In the genomic region with DNA sequence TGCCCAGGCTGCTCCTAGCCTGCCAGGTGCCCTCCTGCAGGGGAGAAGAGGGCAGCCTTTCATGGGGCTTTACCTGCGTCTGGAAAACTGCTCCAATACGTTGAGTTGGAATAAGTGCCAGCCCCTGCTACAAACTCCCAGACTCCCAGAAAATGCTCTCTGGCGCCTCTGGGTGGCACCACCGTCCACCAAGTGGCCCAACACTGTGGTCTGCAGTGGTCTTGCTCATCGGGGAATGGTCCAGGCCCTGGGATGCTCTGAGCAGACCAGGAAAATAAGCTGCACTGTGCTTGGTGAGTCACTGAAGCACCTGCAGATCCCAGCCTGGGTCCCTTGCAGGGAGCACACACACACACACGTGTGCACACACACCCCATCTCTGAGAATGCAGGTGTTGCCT, we compare ENCODE assay signal across 8 cellular contexts. TPM values are rescaled to one million over a fixed set of nuclear protein-coding genes. Genes with fewer than 3 reads are reported as not detected.
A peak's percentile ranks its signal among the peaks of the same experiment; 100 is the strongest.
DNase-seq lines count a peak whose midpoint lies in the region; ATAC-seq, FAIRE-seq and TF ChIP-seq lines count a peak whose summit lies in the region.

No MANE protein-coding gene starts in this region.

- no peak for ATAC-seq in activated CD8-positive, alpha-beta T cell treated with anti-CD3 and anti-CD28 coated beads for 36 hours
- no peak for ATAC-seq in omental fat pad (ENCODE audit: low FRiP score)
- ATAC-seq in HG03521 (IDR thresholded peaks at IDR 0.05; ENCODE audit: unreplicated experiment) = no peak

- H3K4me3 Mint-ChIP-seq in activated CD8-positive, alpha-beta T cell treated with anti-CD3 and anti-CD28 coated beads for 36 hours = no peak overlapping the region
- H3K4me3 Mint-ChIP-seq in activated naive CD8-positive, alpha-beta T cell treated with anti-CD3 and anti-CD28 coated beads for 36 hours = no peak overlapping the region

- H2AFZ ChIP-seq in keratinocyte (ENCODE audit: control insufficient read depth, low read length) = no peak overlapping the region

- peaks cover 9 to 15% of the 10 kb centered on the region in 2 experiments for H3K36me3 ChIP-seq in keratinocyte (ENCODE audit: control insufficient read depth in 2 of 2, extremely low read depth in 1 of 2, insufficient read depth in 2 of 2, low read length in 2 of 2)

- H3K27ac ChIP-seq in keratinocyte (ENCODE audit: control insufficient read depth, insufficient read depth, low read length) = no peak overlapping the region

- CTCF ChIA-PET in activated CD8-positive, alpha-beta T cell treated with anti-CD3 and anti-CD28 coated beads for 36 hours (lab: Charles Lee) = interaction anchor here (1.0 to 2.7 kb wide), 6 partner anchors 8 to 106 kb away, joined by 4 to 23 read pairs (median 6); a partner anchor contains a TSS

- H4K20me1 ChIP-seq in keratinocyte (ENCODE audit: control insufficient read depth, extremely low read depth, insufficient read depth, low read length) = peaks cover 14% of the 10 kb centered on the region

- H3K9me3 ChIP-seq in keratinocyte (ENCODE audit: control insufficient read depth, low read depth, low read length) = no peaks in the 10 kb centered on the region

- H3K9ac ChIP-seq in keratinocyte (ENCODE audit: control insufficient read depth, extremely low read depth, insufficient read depth, low read length) = no peak overlapping the region

- H3K27ac Mint-ChIP-seq in activated CD8-positive, alpha-beta T cell treated with anti-CD3 and anti-CD28 coated beads for 36 hours = no peak overlapping the region
- no peak overlapping the region for H3K27ac Mint-ChIP-seq in activated naive CD8-positive, alpha-beta T cell treated with anti-CD3 and anti-CD28 coated beads for 36 hours

- peaks cover 2% of the 10 kb centered on the region for H3K36me3 Mint-ChIP-seq in activated CD8-positive, alpha-beta T cell treated with anti-CD3 and anti-CD28 coated beads for 36 hours (ENCODE audit: low read depth)
- peaks cover 17% of the 10 kb centered on the region for H3K36me3 Mint-ChIP-seq in activated naive CD8-positive, alpha-beta T cell treated with anti-CD3 and anti-CD28 coated beads for 36 hours

- no peak overlapping the region for H3K4me2 ChIP-seq in keratinocyte (ENCODE audit: control insufficient read depth, extremely low read depth, insufficient read depth, low read depth, low read length)

- TF ChIP-seq CTCF in LNCAP (IDR thresholded peaks at IDR 0.05) = peak; percentile 34; the same call in 1 of the 2 replicates
- TF ChIP-seq CTCF in activated CD8-positive, alpha-beta T cell treated with anti-CD3 and anti-CD28 coated beads for 36 hours (IDR thresholded peaks at IDR 0.05) = peak; percentile 49
- TF ChIP-seq CTCF in keratinocyte (optimal IDR thresholded peaks at IDR 0.05 in 1 of 3, IDR thresholded peaks at IDR 0.05 in 1 of 3, conservative IDR thresholded peaks at IDR 0.05 in 1 of 3; ENCODE audit: extremely low read depth in 1 of 3, insufficient read depth in 2 of 3, low read length in 3 of 3) = peak; percentile 57 to 74 (median 67)
- no peak for TF ChIP-seq CTCF in omental fat pad (IDR thresholded peaks at IDR 0.05)

- H3K27me3 Mint-ChIP-seq in activated CD8-positive, alpha-beta T cell treated with anti-CD3 and anti-CD28 coated beads for 36 hours = no peaks in the 10 kb centered on the region
- H3K27me3 Mint-ChIP-seq in activated naive CD8-positive, alpha-beta T cell treated with anti-CD3 and anti-CD28 coated beads for 36 hours = no peaks in the 10 kb centered on the region

- H3K9me1 ChIP-seq in keratinocyte (ENCODE audit: control insufficient read depth, extremely low read depth, insufficient read depth, low read length) = no peaks in the 10 kb centered on the region

- peaks cover 67% of the 10 kb centered on the region for H3K79me2 ChIP-seq in keratinocyte (ENCODE audit: control insufficient read depth, insufficient read depth, low read length)

- no peaks in the 10 kb centered on the region for H3K27me3 ChIP-seq in keratinocyte (ENCODE audit: control insufficient read depth, extremely low read depth, insufficient read depth, low read length)

- intact Hi-C loops in activated CD8-positive, alpha-beta T cell treated with anti-CD3 and anti-CD28 coated beads for 36 hours (cut with micrococcal nuclease) = no loop called here

- dilution Hi-C loops in keratinocyte (cut with MboI; ENCODE audit: extremely low pct_ligation_motif_present, low sequenced_read_pairs) = no loop called here

- no peaks in the 10 kb centered on the region for H3K9me3 Mint-ChIP-seq in activated CD8-positive, alpha-beta T cell treated with anti-CD3 and anti-CD28 coated beads for 36 hours
- H3K9me3 Mint-ChIP-seq in activated naive CD8-positive, alpha-beta T cell treated with anti-CD3 and anti-CD28 coated beads for 36 hours = no peaks in the 10 kb centered on the region

- DNase-seq in Daoy (ENCODE audit: low read depth) (peak; percentile 50), keratinocyte (ENCODE audit: low read depth, low spot score) (no peak), omental fat pad (ENCODE audit: low spot score) (no peak), OCI-M2 (lab: John Stamatoyannopoulos, UW; ENCODE audit: unreplicated experiment) (no peak)
- DNase-seq in activated CD8-positive, alpha-beta T cell treated with anti-CD3 and anti-CD28 coated beads for 36 hours = peak; percentile 27
- no peak for DNase-seq in activated naive CD8-positive, alpha-beta T cell treated with anti-CD3 and anti-CD28 coated beads for 36 hours

- H3K4me3 ChIP-seq in keratinocyte (ENCODE audit: control insufficient read depth in 2 of 3, extremely low read depth in 1 of 3, insufficient read depth in 2 of 3, low read depth in 1 of 3, low read length in 3 of 3) = no peak overlapping the region

- H3K4me1 Mint-ChIP-seq in activated CD8-positive, alpha-beta T cell treated with anti-CD3 and anti-CD28 coated beads for 36 hours (ENCODE audit: low read depth) = peaks cover 35% of the 10 kb centered on the region
- H3K4me1 Mint-ChIP-seq in activated naive CD8-positive, alpha-beta T cell treated with anti-CD3 and anti-CD28 coated beads for 36 hours = peaks cover 30% of the 10 kb centered on the region

- H3K4me1 ChIP-seq in keratinocyte (ENCODE audit: control insufficient read depth, extremely low read depth, insufficient read depth, low read length) = no peaks in the 10 kb centered on the region

- FAIRE-seq in keratinocyte (lab: Jason Lieb, UNC) = no peak

- POLR2A ChIA-PET in activated CD8-positive, alpha-beta T cell treated with anti-CD3 and anti-CD28 coated beads for 36 hours (lab: Charles Lee) = interaction anchor here (1.3 kb wide), 1 partner anchor 12 kb away, joined by 3 read pairs; no protein-coding TSS in a partner anchor

RNA-seq across cellular contexts. Expression of a gene that starts 20.8 kb away (rescaled TPM):
- 9.7 and 11.9 TPM in 2 replicates for total RNA-seq in Daoy (2014; rRNA removed; shearing (Covaris generic))
- 10 to 100 TPM; 31.9 to 32.2 TPM for total RNA-seq in activated CD8-positive, alpha-beta T cell treated with anti-CD3 and anti-CD28 coated beads for 36 hours
- 19.8 to 39.4 TPM (median 23.1 TPM) in 3 replicates for polyA plus RNA-seq in keratinocyte
- 14.2 TPM for polyA plus RNA-seq in keratinocyte (2011; ENCODE audit: low read depth)
- polyA plus RNA-seq in keratinocyte (2011; cell fraction: cytosol; rRNA removed) = 32.0 and 47.0 TPM in 2 replicates
- polyA plus RNA-seq in keratinocyte (2011; cell fraction: nucleus; rRNA removed) = 53.3 and 59.5 TPM in 2 replicates
- polyA plus RNA-seq in keratinocyte (2012; ENCODE audit: low replicate concordance) = 48.9 and 50.3 TPM in 2 replicates
- 22.5 to 58.5 TPM (median 24.5 TPM) in 3 replicates for polyA minus RNA-seq in keratinocyte
- polyA minus RNA-seq in keratinocyte (2011; cell fraction: cytosol; rRNA and poly(A)+ RNA removed) = 25.5 TPM
- 14.0 and 17.0 TPM in 2 replicates for polyA minus RNA-seq in keratinocyte (2011; cell fraction: nucleus; rRNA and poly(A)+ RNA removed)
- 10 to 100 TPM; 12.7 to 18.8 (median 14.2) TPM for total RNA-seq in omental fat pad
- 10 to 100 TPM; 33.0 to 33.3 TPM for total RNA-seq in activated naive CD8-positive, alpha-beta T cell treated with anti-CD3 and anti-CD28 coated beads for 36 hours

RNA-seq across cellular contexts. Expression of a gene that starts 38.3 kb away (rescaled TPM):
- total RNA-seq in Daoy (2014; rRNA removed; shearing (Covaris generic)) = not detected in 2 replicates
- under 1 TPM; 0.16 to 0.32 TPM for total RNA-seq in activated CD8-positive, alpha-beta T cell treated with anti-CD3 and anti-CD28 coated beads for 36 hours
- polyA plus RNA-seq in keratinocyte = not detected in 3 replicates
- 0.06 TPM for polyA plus RNA-seq in keratinocyte (2011; ENCODE audit: low read depth)
- polyA plus RNA-seq in keratinocyte (2011; cell fraction: cytosol; rRNA removed) = not detected in 2 replicates
- polyA plus RNA-seq in keratinocyte (2011; cell fraction: nucleus; rRNA removed) = 0.07 TPM in 1 of 2 replicates, not detected in the other
- polyA plus RNA-seq in keratinocyte (2012; ENCODE audit: low replicate concordance) = 0.04 TPM in 1 of 2 replicates, not detected in the other
- polyA minus RNA-seq in keratinocyte = not detected in 3 replicates
- polyA minus RNA-seq in keratinocyte (2011; cell fraction: cytosol; rRNA and poly(A)+ RNA removed) = not detected
- polyA minus RNA-seq in keratinocyte (2011; cell fraction: nucleus; rRNA and poly(A)+ RNA removed) = not detected in 2 replicates
- under 1 TPM in 2 of 4 donors, not detected in 2; 0.19 to 0.36 TPM for total RNA-seq in omental fat pad
- under 1 TPM; 0.08 to 0.20 TPM for total RNA-seq in activated naive CD8-positive, alpha-beta T cell treated with anti-CD3 and anti-CD28 coated beads for 36 hours

RNA-seq across cellular contexts. Expression of a gene that starts 41.6 kb away (rescaled TPM):
- total RNA-seq in Daoy (2014; rRNA removed; shearing (Covaris generic)) = 38.6 and 41.3 TPM in 2 replicates
- 10 to 100 TPM; 64.7 to 65.4 TPM for total RNA-seq in activated CD8-positive, alpha-beta T cell treated with anti-CD3 and anti-CD28 coated beads for 36 hours
- polyA plus RNA-seq in keratinocyte = 165 to 180 TPM (median 167 TPM) in 3 replicates
- polyA plus RNA-seq in keratinocyte (2011; ENCODE audit: low read depth) = 98.5 TPM
- 174 and 210 TPM in 2 replicates for polyA plus RNA-seq in keratinocyte (2011; cell fraction: cytosol; rRNA removed)
- polyA plus RNA-seq in keratinocyte (2011; cell fraction: nucleus; rRNA removed) = 145 and 174 TPM in 2 replicates
- polyA plus RNA-seq in keratinocyte (2012; ENCODE audit: low replicate concordance) = 83.3 and 181 TPM in 2 replicates
- polyA minus RNA-seq in keratinocyte = 128 to 183 TPM (median 160 TPM) in 3 replicates
- 90.9 TPM for polyA minus RNA-seq in keratinocyte (2011; cell fraction: cytosol; rRNA and poly(A)+ RNA removed)
- 43.6 and 56.9 TPM in 2 replicates for polyA minus RNA-seq in keratinocyte (2011; cell fraction: nucleus; rRNA and poly(A)+ RNA removed)
- 100 to 1,000 TPM in 1 of 4 donors, 10 to 100 TPM in 3; 82.8 to 105 (median 96.5) TPM for total RNA-seq in omental fat pad
- 10 to 100 TPM; 84.4 to 88.4 TPM for total RNA-seq in activated naive CD8-positive, alpha-beta T cell treated with anti-CD3 and anti-CD28 coated beads for 36 hours

RNA-seq across cellular contexts. Expression of a gene that starts 43.4 kb away (rescaled TPM):
- 26.5 and 53.5 TPM in 2 replicates for total RNA-seq in Daoy (2014; rRNA removed; shearing (Covaris generic))
- 10 to 100 TPM; 45.3 to 53.6 TPM for total RNA-seq in activated CD8-positive, alpha-beta T cell treated with anti-CD3 and anti-CD28 coated beads for 36 hours
- 39.5 to 61.6 TPM (median 48.7 TPM) in 3 replicates for polyA plus RNA-seq in keratinocyte
- polyA plus RNA-seq in keratinocyte (2011; ENCODE audit: low read depth) = 22.0 TPM
- polyA plus RNA-seq in keratinocyte (2011; cell fraction: cytosol; rRNA removed) = 60.7 and 94.2 TPM in 2 replicates
- polyA plus RNA-seq in keratinocyte (2011; cell fraction: nucleus; rRNA removed) = 60.8 and 80.8 TPM in 2 replicates
- polyA plus RNA-seq in keratinocyte (2012; ENCODE audit: low replicate concordance) = 25.5 and 55.0 TPM in 2 replicates
- 52.5 to 75.8 TPM (median 55.4 TPM) in 3 replicates for polyA minus RNA-seq in keratinocyte
- 64.5 TPM for polyA minus RNA-seq in keratinocyte (2011; cell fraction: cytosol; rRNA and poly(A)+ RNA removed)
- polyA minus RNA-seq in keratinocyte (2011; cell fraction: nucleus; rRNA and poly(A)+ RNA removed) = 18.3 and 21.3 TPM in 2 replicates
- total RNA-seq in omental fat pad = 10 to 100 TPM; 27.9 to 56.8 (median 44.5) TPM
- total RNA-seq in activated naive CD8-positive, alpha-beta T cell treated with anti-CD3 and anti-CD28 coated beads for 36 hours = 10 to 100 TPM; 62.5 to 64.4 TPM

Comparison
In these comparisons a context has a peak if more than half of its experiments do, and no peak if none do; other contexts are left out.
1. DNase-seq: peak in Daoy (single experiment) and activated CD8-positive, alpha-beta T cell treated with anti-CD3 and anti-CD28 coated beads for 36 hours (single experiment); none in keratinocyte (single experiment), omental fat pad (single experiment), OCI-M2 (single experiment) and activated naive CD8-positive, alpha-beta T cell treated with anti-CD3 and anti-CD28 coated beads for 36 hours (single experiment).
2. CTCF ChIP-seq: peak in LNCAP (single experiment), activated CD8-positive, alpha-beta T cell treated with anti-CD3 and anti-CD28 coated beads for 36 hours (single experiment) and keratinocyte (3 of 3); none in omental fat pad (0 of 3).